In the genomic region with DNA sequence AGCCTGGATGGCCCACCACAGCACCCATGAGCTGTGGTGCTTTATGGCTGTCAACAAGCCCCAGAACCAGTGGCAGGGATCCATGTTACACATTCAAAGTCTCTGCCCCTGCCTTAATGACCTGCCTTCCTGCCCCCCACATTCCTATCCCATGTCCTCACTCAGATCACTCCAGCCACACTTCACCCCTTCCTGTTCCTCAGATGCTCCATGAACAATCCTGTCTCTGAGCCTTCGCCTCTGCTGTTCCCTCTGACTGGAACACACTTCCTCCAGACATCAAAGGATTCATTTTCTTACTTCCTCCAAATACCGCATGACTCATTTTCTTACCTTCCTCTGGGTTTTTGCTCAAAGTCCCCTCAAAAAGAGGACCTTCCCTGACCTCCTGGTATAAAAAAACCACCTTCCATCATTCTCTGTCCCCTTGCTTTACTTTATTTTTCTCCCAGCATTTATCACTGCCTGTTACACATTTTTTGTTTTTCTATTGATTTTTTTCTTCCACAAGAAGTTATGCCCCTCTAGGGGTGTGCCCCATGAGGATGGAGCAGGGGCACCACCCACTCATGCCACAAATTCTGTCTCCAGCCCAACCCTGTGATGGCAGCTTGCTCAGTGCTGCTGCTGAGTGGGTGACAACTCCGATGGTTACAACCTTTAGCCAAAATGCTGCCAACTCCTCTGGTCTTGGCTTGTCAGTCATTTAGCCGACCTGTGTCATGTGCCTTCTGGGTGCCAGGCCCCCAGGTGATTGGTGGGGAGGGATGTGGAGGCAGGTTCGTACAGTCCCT, we compare ENCODE assay signal across 13 cellular contexts. TPM values are rescaled to one million over a fixed set of nuclear protein-coding genes. Genes with fewer than 3 reads are reported as not detected.
DNase-seq lines count a peak whose midpoint lies in the region; ATAC-seq and TF ChIP-seq lines count a peak whose summit lies in the region.
"Had no signal": no experiment of that assay in that cellular context is flagged by ENCODE, and none has a peak within 500 bp of the region (broad histone marks: within the 10 kb centered on the region; RNA-seq: fewer than 3 reads in every experiment).

No MANE protein-coding gene starts in this region.

- no peak for TF ChIP-seq CTCF in GM12865 (IDR thresholded peaks at IDR 0.05; ENCODE audit: insufficient read depth, low read depth, low read length, missing control alignments)
- no peak for TF ChIP-seq CTCF in OCI-LY3 (IDR thresholded peaks at IDR 0.05; ENCODE audit: low read depth, low read length)
- no peak for TF ChIP-seq CTCF in progenitor cell of endocrine pancreas (IDR thresholded peaks at IDR 0.05; ENCODE audit: unreplicated experiment)
- TF ChIP-seq CTCF in GM13976 (IDR thresholded peaks at IDR 0.05; ENCODE audit: borderline replicate concordance, control extremely low read depth, extremely low read depth, insufficient read depth, missing control alignments): no peak

- H3K27ac Mint-ChIP-seq in progenitor cell of endocrine pancreas: peak overlapping the region; percentile 12
- H3K27ac Mint-ChIP-seq: activated naive CD8-positive, alpha-beta T cell had no signal

- peaks cover 18% of the 10 kb centered on the region for H3K4me1 ChIP-seq in OCI-LY3 (ENCODE audit: low read length)

- no peak overlapping the region for H3K4me3 Mint-ChIP-seq in progenitor cell of endocrine pancreas (ENCODE audit: low read depth)
- H3K4me3 Mint-ChIP-seq: activated naive CD8-positive, alpha-beta T cell had no signal

- no peaks in the 10 kb centered on the region for H4K20me1 ChIP-seq in OCI-LY3 (ENCODE audit: insufficient read depth, low read length)

- no peak overlapping the region for H3K4me3 ChIP-seq in GM12865 (ENCODE audit: low read depth, low read length)
- H3K4me3 ChIP-seq in OCI-LY3 (ENCODE audit: low read length): peak overlapping the region; percentile 20; the same call in 1 of the 2 replicates

- peaks cover 2% of the 10 kb centered on the region for H3K4me1 Mint-ChIP-seq in progenitor cell of endocrine pancreas (ENCODE audit: low read depth)

- H3K9me3 ChIP-seq in OCI-LY3 (ENCODE audit: insufficient read depth, low read length): peaks cover 14% of the 10 kb centered on the region

- ATAC-seq in HG03159 (IDR thresholded peaks at IDR 0.05; ENCODE audit: unreplicated experiment): no peak
- ATAC-seq: left colon had no signal

- H3K36me3 ChIP-seq in OCI-LY3 (replicated peaks; ENCODE audit: low read depth, low read length): peaks cover 15% of the 10 kb centered on the region

- H3K36me3 Mint-ChIP-seq in progenitor cell of endocrine pancreas (ENCODE audit: insufficient read depth): no peaks in the 10 kb centered on the region
- H3K36me3 Mint-ChIP-seq: activated naive CD8-positive, alpha-beta T cell had no signal

- no peaks in the 10 kb centered on the region for H3K27me3 ChIP-seq in OCI-LY3 (ENCODE audit: low read depth, low read length)

- H3K27me3 Mint-ChIP-seq in progenitor cell of endocrine pancreas: peaks cover 48% of the 10 kb centered on the region
- H3K27me3 Mint-ChIP-seq: activated naive CD8-positive, alpha-beta T cell had no signal

- DNase-seq in GM12865 (ENCODE audit: low read depth): peak; percentile 11
- peak; percentile 61 for DNase-seq in dermis blood vessel endothelial cell
- DNase-seq in progenitor cell of endocrine pancreas (ENCODE audit: low spot score, unreplicated experiment): no peak
- no peak for DNase-seq in RPMI8226
- no peak for DNase-seq in activated naive CD4-positive, alpha-beta T cell treated with anti-CD3 and anti-CD28 coated beads, Interleukin-2, amount 50 U/mL, for 16 hours
- no peak for DNase-seq in GM13976 (ENCODE audit: low spot score)
- DNase-seq: cortex of kidney, left colon, NCI-H146 had no signal

- H3K9ac ChIP-seq in OCI-LY3 (ENCODE audit: low read length): no peak overlapping the region

- peak overlapping the region; percentile 20 for H3K4me2 ChIP-seq in OCI-LY3 (ENCODE audit: low read length)

- in situ Hi-C loops in GM13976 (cut with MboI; ENCODE audit: low sequenced_read_pairs, unreplicated experiment): no loop called here

- H2AFZ ChIP-seq in OCI-LY3 (ENCODE audit: low read depth, low read length): no peak overlapping the region

- peak overlapping the region; percentile 71; the same call in 1 of the 2 replicates for H3K27ac ChIP-seq in OCI-LY3 (ENCODE audit: low read length)
- H3K27ac ChIP-seq: C4-2B had no signal

- H3K79me2 ChIP-seq in OCI-LY3 (ENCODE audit: low read length): no peaks in the 10 kb centered on the region

- no peaks in the 10 kb centered on the region for H3K9me3 Mint-ChIP-seq in progenitor cell of endocrine pancreas (ENCODE audit: low read depth)

RNA-seq across cellular contexts. Expression of gene COL13A1, which starts 18.2 kb away (rescaled TPM):
- 5.3 and 6.6 TPM in 2 replicates for total RNA-seq in dermis blood vessel endothelial cell
- 0.43 and 0.47 TPM in 2 replicates for total RNA-seq in progenitor cell of endocrine pancreas

Comparison
In these comparisons a context has a peak if more than half of its experiments do, and no peak if none do; other contexts are left out.
1. DNase-seq: peak in GM12865 (single experiment) and dermis blood vessel endothelial cell (single experiment); none in progenitor cell of endocrine pancreas (single experiment), RPMI8226 (single experiment), activated naive CD4-positive, alpha-beta T cell treated with anti-CD3 and anti-CD28 coated beads, Interleukin-2, amount 50 U/mL, for 16 hours (single experiment) and GM13976 (single experiment).